In the genomic region with DNA sequence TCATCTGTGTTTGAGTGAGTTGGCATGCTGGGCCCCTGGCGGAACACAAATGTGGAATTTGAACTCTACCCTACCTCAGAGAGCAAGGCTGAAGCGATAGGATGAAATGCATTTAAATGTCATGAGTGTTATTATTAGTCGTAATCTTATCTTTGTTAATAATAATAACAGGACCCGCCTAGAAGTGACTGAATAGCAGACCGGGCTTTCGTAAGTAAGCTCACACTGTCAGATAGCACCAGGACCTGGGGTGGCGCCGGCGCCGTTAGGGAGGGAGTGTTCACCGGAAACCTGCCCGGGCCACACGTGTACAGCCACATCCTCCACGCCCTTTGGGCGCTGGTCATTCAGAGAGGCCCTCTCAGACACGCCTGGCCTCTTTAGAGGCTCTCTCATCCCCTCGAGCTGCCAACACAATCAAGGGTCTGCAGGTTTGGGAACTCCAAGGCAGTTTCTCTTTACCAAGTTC, we compare ENCODE assay signal across 8 cellular contexts.
DNase-seq lines count a peak whose midpoint lies in the region; ATAC-seq and TF ChIP-seq lines count a peak whose summit lies in the region.

No MANE protein-coding gene starts in this region.

- no peaks in the 10 kb centered on the region for H3K36me3 ChIP-seq in lower lobe of right lung
- H3K36me3 ChIP-seq in stomach, result no peaks in the 10 kb centered on the region

- H3K27ac ChIP-seq in lower lobe of right lung (peak overlapping the region; percentile 83), stomach (peak overlapping the region; percentile 67 to 92 (median 89))

- H3K4me1 ChIP-seq in lower lobe of right lung, result peaks cover 82% of the 10 kb centered on the region
- peaks cover 63 to 92% (median 78%) of the 10 kb centered on the region in 4 donors for H3K4me1 ChIP-seq in stomach

- TF ChIP-seq EP300 in stomach (IDR thresholded peaks at IDR 0.05), result no peak

- intact Hi-C loops in lower lobe of right lung (cut with DNase I), result no loop called here
- intact Hi-C loops in stomach (cut with DNase I; ENCODE audit: low total_unique reads), result no loop called here

- TF ChIP-seq POLR2A in stomach (IDR thresholded peaks at IDR 0.05), result no peak

- H3K9me3 ChIP-seq in lower lobe of right lung, result no peaks in the 10 kb centered on the region
- no peaks in the 10 kb centered on the region for H3K9me3 ChIP-seq in stomach

- ATAC-seq in HG02623 (IDR thresholded peaks at IDR 0.05; ENCODE audit: unreplicated experiment) (peak; percentile 51), lower lobe of right lung (peak; percentile 89 to 91)

- no peak overlapping the region; the same call in 1 of the 2 replicates for H3K4me3 ChIP-seq in GM12864 (ENCODE audit: low read depth, low read length)
- H3K4me3 ChIP-seq in lower lobe of right lung, result peak overlapping the region; percentile 15
- H3K4me3 ChIP-seq in stomach, result peak overlapping the region in 1 of 4 donors; percentile 15

- DNase-seq in GM12864 (ENCODE audit: low read depth) (peak; percentile 51), SKM-1 treated with dmso at 0.1 percent for 144 hours (lab: John Stamatoyannopoulos, UW; ENCODE audit: unreplicated experiment) (peak; percentile 22), amniotic epithelial cell (ENCODE audit: low read depth) (peak; percentile 75), lower lobe of right lung (peak; percentile 92), stomach (peak; percentile 91), NCI-H2081 treated with DMSO at 0.1 percent for 48 hours (lab: John Stamatoyannopoulos, UW) (no peak), retina (no peak)

- 12 to 25% (median 15%) methylated on average over 17 of the region's 17 CpGs for WGBS in stomach, 5 donors

- H3K27me3 ChIP-seq in lower lobe of right lung (ENCODE audit: low read depth), result no peaks in the 10 kb centered on the region
- no peaks in the 10 kb centered on the region for H3K27me3 ChIP-seq in stomach

- TF ChIP-seq CTCF in GM12864 (IDR thresholded peaks at IDR 0.05; ENCODE audit: low read depth, low read length, missing control alignments) (no peak), lower lobe of right lung (IDR thresholded peaks at IDR 0.05) (no peak), stomach (IDR thresholded peaks at IDR 0.05) (no peak)

Comparison
In these comparisons a context has a peak if more than half of its experiments do, and no peak if none do; other contexts are left out.
1. DNase-seq: peak in GM12864 (single experiment), SKM-1 treated with dmso at 0.1 percent for 144 hours (single experiment), amniotic epithelial cell (single experiment), lower lobe of right lung (single experiment) and stomach (single experiment); none in NCI-H2081 treated with DMSO at 0.1 percent for 48 hours (single experiment) and retina (single experiment).